9 cellular contexts compared by ENCODE assay signal in the genomic region with DNA sequence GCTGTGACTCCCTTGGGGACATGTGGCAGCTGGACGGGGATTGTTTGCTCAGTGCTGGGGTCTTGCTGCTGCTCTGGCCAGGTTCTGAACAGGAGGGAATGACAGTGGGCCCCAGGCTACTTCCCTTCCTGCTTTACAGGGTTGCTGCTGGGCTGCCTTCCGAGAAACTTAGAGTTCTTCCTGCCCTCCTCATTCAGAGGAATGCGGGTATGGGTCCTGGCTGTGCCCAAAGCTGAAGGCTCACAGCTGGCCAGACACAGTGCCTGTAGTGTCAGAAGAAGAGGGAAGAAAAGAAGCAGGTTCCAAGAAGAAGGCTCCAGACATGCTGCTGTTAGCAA.
DNase-seq lines count a peak whose midpoint lies in the region; ATAC-seq and TF ChIP-seq lines count a peak whose summit lies in the region.
"Had no signal": no experiment of that assay in that cellular context is flagged by ENCODE, and none has a peak within 500 bp of the region (broad histone marks: within the 10 kb centered on the region; RNA-seq: fewer than 3 reads in every experiment).

No MANE protein-coding gene starts in this region.

- H3K4me1 ChIP-seq in SJCRH30 (peaks cover 7% of the 10 kb centered on the region; the same call in 1 of the 2 replicates), gastroesophageal sphincter (peaks cover 0 to 29% (median 11%) of the 10 kb centered on the region in 3 donors)

- H3K27me3 ChIP-seq in SJCRH30: no peaks in the 10 kb centered on the region
- no peaks in the 10 kb centered on the region for H3K27me3 ChIP-seq in gastroesophageal sphincter

- H3K27ac Mint-ChIP-seq in nephron: peak overlapping the region; percentile 90 to 95 (median 95)

- H3K36me3 Mint-ChIP-seq in nephron (ENCODE audit: low read depth): no peaks in the 10 kb centered on the region

- no peak for TF ChIP-seq EP300 in gastroesophageal sphincter (IDR thresholded peaks at IDR 0.05)

- H3K27ac ChIP-seq in SJCRH30: peak overlapping the region; percentile 16; the same call in 1 of the 2 replicates
- H3K27ac ChIP-seq in gastroesophageal sphincter: peak overlapping the region; percentile 54 to 81 (median 74)
- H3K27ac ChIP-seq: HL-60 had no signal

- H3K4me3 ChIP-seq in SJCRH30: peak overlapping the region; percentile 7
- no peak overlapping the region for H3K4me3 ChIP-seq in gastroesophageal sphincter

- TF ChIP-seq POLR2A in gastroesophageal sphincter (IDR thresholded peaks at IDR 0.05) (no peak), GM18505 (IDR thresholded peaks at IDR 0.05; ENCODE audit: borderline replicate concordance, extremely low read depth, insufficient read depth, insufficient read length) (no peak)

- H3K9me3 ChIP-seq in SJCRH30 (replicated peaks): no peaks in the 10 kb centered on the region
- H3K9me3 ChIP-seq in gastroesophageal sphincter: no peaks in the 10 kb centered on the region

- peaks cover 18% of the 10 kb centered on the region for H3K27me3 Mint-ChIP-seq in nephron (ENCODE audit: low read depth)

- peaks cover 29% of the 10 kb centered on the region for H3K4me1 Mint-ChIP-seq in nephron

- 50% methylated on average over 1 of the region's 3 CpGs; no CpG with 5 or more reads in 1 of the 2 donors for WGBS in gastroesophageal sphincter (ENCODE audit: low coverage in 1 of 2), 2 donors

- no peak for TF ChIP-seq CTCF in gastroesophageal sphincter (IDR thresholded peaks at IDR 0.05)
- no peak for TF ChIP-seq CTCF in nephron (IDR thresholded peaks at IDR 0.05; ENCODE audit: unreplicated experiment in 3 of 3)

- ATAC-seq in gastroesophageal sphincter (peak; percentile 70), GM18505 (IDR thresholded peaks at IDR 0.05; ENCODE audit: unreplicated experiment) (no peak)

- no peaks in the 10 kb centered on the region for H3K36me3 ChIP-seq in SJCRH30
- peaks cover 0 to 6% of the 10 kb centered on the region in 2 donors for H3K36me3 ChIP-seq in gastroesophageal sphincter

- no peaks in the 10 kb centered on the region for H3K9me3 Mint-ChIP-seq in nephron

- DNase-seq in AG08396 (ENCODE audit: low spot score): peak; percentile 52
- peak; percentile 83 to 86 for DNase-seq in SJCRH30
- DNase-seq in effector CD8-positive, alpha-beta T cell (lab: John Stamatoyannopoulos, UW): no peak
- no peak for DNase-seq in GF-D8 (lab: John Stamatoyannopoulos, UW)
- no peak for DNase-seq in activated CD4-positive, alpha-beta T cell treated with anti-CD3 and anti-CD28 coated beads, Interleukin-2, amount 50 U/mL, for 48 hours

- H3K4me3 Mint-ChIP-seq in nephron: peak overlapping the region in 1 of 3 experiments; percentile 57

Comparison
In these comparisons a context has a peak if more than half of its experiments do, and no peak if none do; other contexts are left out.
1. DNase-seq: peak in AG08396 (single experiment) and SJCRH30 (2 of 2); none in effector CD8-positive, alpha-beta T cell (single experiment), GF-D8 (single experiment) and activated CD4-positive, alpha-beta T cell treated with anti-CD3 and anti-CD28 coated beads, Interleukin-2, amount 50 U/mL, for 48 hours (0 of 2).